In genomic region chr1:177800386-177801058, GRCh38 we compare ENCODE assay signal across 10 cellular contexts.
A peak's percentile ranks its signal among the peaks of the same experiment; 100 is the strongest.
DNase-seq lines count a peak whose midpoint lies in the region; ATAC-seq and TF ChIP-seq lines count a peak whose summit lies in the region.
"Had no signal": no experiment of that assay in that cellular context is flagged by ENCODE, and none has a peak within 500 bp of the region (broad histone marks: within the 10 kb centered on the region; RNA-seq: fewer than 3 reads in every experiment).

No MANE protein-coding gene starts in this region.

- no peaks in the 10 kb centered on the region for H3K79me2 ChIP-seq in mammary epithelial cell (ENCODE audit: insufficient read depth, low read length)

- peaks cover 6% of the 10 kb centered on the region for H3K27me3 Mint-ChIP-seq in WTC11 (ENCODE audit: low read depth)

- no peak overlapping the region for H2AFZ ChIP-seq in mammary epithelial cell (ENCODE audit: low read depth, low read length)

- H3K4me2 ChIP-seq in mammary epithelial cell (ENCODE audit: insufficient read depth, low read depth, low read length): no peak overlapping the region

- H3K27ac ChIP-seq in mammary epithelial cell (ENCODE audit: insufficient read depth, low read depth, low read length): no peak overlapping the region
- H3K27ac ChIP-seq: thyroid gland had no signal

- no peaks in the 10 kb centered on the region for H4K20me1 ChIP-seq in mammary epithelial cell (ENCODE audit: insufficient read depth, low read length)

- BruUV-seq in mammary epithelial cell (replicated peaks; lab: Mats Ljungman, UMichigan): no TSS peak

- intact Hi-C loops in mammary epithelial cell (cut with micrococcal nuclease): loop anchor here (2.0 kb wide), 3 partner anchors 48 to 146 kb away; no protein-coding TSS in a partner anchor
- intact Hi-C loops in head of caudate nucleus (cut with DNase I): no loop called here

- peaks cover 22% of the 10 kb centered on the region for H3K4me1 ChIP-seq in mammary epithelial cell (ENCODE audit: insufficient read depth, low read length)

- POLR2A ChIA-PET in WTC11 (lab: Charles Lee): no interaction called here

- peaks cover 35% of the 10 kb centered on the region for H3K4me1 Mint-ChIP-seq in WTC11
- H3K4me1 Mint-ChIP-seq: activated naive CD8-positive, alpha-beta T cell treated with anti-CD3 and anti-CD28 coated beads for 36 hours had no signal

- H3K27ac Mint-ChIP-seq in WTC11: no peak overlapping the region
- H3K27ac Mint-ChIP-seq: activated naive CD8-positive, alpha-beta T cell treated with anti-CD3 and anti-CD28 coated beads for 36 hours had no signal

- H3K9me3 ChIP-seq in mammary epithelial cell (replicated peaks; ENCODE audit: insufficient read depth, low read length): peaks cover 5% of the 10 kb centered on the region
- H3K9me3 ChIP-seq: thyroid gland had no signal

- in situ Hi-C loops in mammary epithelial cell (cut with MboI; ENCODE audit: low sequenced_read_pairs in 2 of 2): no loop called here

- peak; percentile 77 for ATAC-seq in GM21381 (IDR thresholded peaks at IDR 0.05; ENCODE audit: unreplicated experiment)
- no peak for ATAC-seq in GM21825 (IDR thresholded peaks at IDR 0.05; ENCODE audit: unreplicated experiment)
- ATAC-seq in WTC11: no peak

- 0% methylated on average over 1 of the region's 1 CpG for WGBS in mammary epithelial cell (ENCODE audit: low coverage, missing lambda C conversion rate)

- peaks cover 24% of the 10 kb centered on the region for H3K36me3 Mint-ChIP-seq in WTC11
- H3K36me3 Mint-ChIP-seq: activated naive CD8-positive, alpha-beta T cell treated with anti-CD3 and anti-CD28 coated beads for 36 hours had no signal

- no peaks in the 10 kb centered on the region for H3K27me3 ChIP-seq in mammary epithelial cell (ENCODE audit: insufficient read depth, low read length)
- H3K27me3 ChIP-seq: thyroid gland had no signal

- no peaks in the 10 kb centered on the region for H3K36me3 ChIP-seq in mammary epithelial cell (ENCODE audit: insufficient read depth, low read length)
- H3K36me3 ChIP-seq: thyroid gland had no signal

- TF ChIP-seq CTCF in mammary epithelial cell (conservative IDR thresholded peaks at IDR 0.05 in 1 of 2, IDR thresholded peaks at IDR 0.05 in 1 of 2; ENCODE audit: extremely low read depth in 1 of 2, insufficient read depth in 1 of 2, low read depth in 1 of 2, low read length in 2 of 2) (no peak), WTC11 (IDR thresholded peaks at IDR 0.05) (no peak)

- no peak overlapping the region for H3K9ac ChIP-seq in mammary epithelial cell (ENCODE audit: insufficient read depth, low read length)

- CTCF ChIA-PET in mammary epithelial cell (lab: Charles Lee; ENCODE audit: low non-redundant PET): interaction anchor here (0.6 kb wide), 1 partner anchor 355 kb away, joined by 4 read pairs; no protein-coding TSS in a partner anchor
- CTCF ChIA-PET in WTC11 (lab: Charles Lee): no interaction called here

- H3K9me3 Mint-ChIP-seq in WTC11: peaks cover 38% of the 10 kb centered on the region

- DNase-seq in DMS53 (lab: John Stamatoyannopoulos, UW): peak; percentile 79
- DNase-seq in HK-2 (ENCODE audit: unreplicated experiment): peak; percentile 22
- DNase-seq in mammary epithelial cell: peak; percentile 86
- no peak for DNase-seq in T-helper 1 cell
- no peak for DNase-seq in WTC11 (ENCODE audit: low spot score)
- DNase-seq in head of caudate nucleus: no peak
- DNase-seq: activated naive CD8-positive, alpha-beta T cell treated with anti-CD3 and anti-CD28 coated beads for 36 hours; thyroid gland had no signal

- dilution Hi-C loops in mammary epithelial cell (cut with HindIII; ENCODE audit: low sequenced_read_pairs): no loop called here

- H3K4me3 ChIP-seq in mammary epithelial cell (replicated peaks in 1 of 3; ENCODE audit: insufficient read depth in 1 of 3, low read depth in 2 of 3, low read length in 3 of 3): no peak overlapping the region
- H3K4me3 ChIP-seq: thyroid gland had no signal

- no peak overlapping the region for H3K4me3 Mint-ChIP-seq in WTC11
- H3K4me3 Mint-ChIP-seq: activated naive CD8-positive, alpha-beta T cell treated with anti-CD3 and anti-CD28 coated beads for 36 hours had no signal

TF ChIP-seq in WTC11, 78 proteins besides CTCF, POLR2A, EP300 and RAD21 (continues in another document):
- no peak for TF ChIP-seq E2F5 (CRISPR knock-in tag; IDR thresholded peaks at IDR 0.05)
- no peak for TF ChIP-seq USF1 (CRISPR knock-in tag; IDR thresholded peaks at IDR 0.05)
- TF ChIP-seq ZNF263 (CRISPR knock-in tag; IDR thresholded peaks at IDR 0.05; ENCODE audit: low read depth): no peak
- no peak for TF ChIP-seq SMAD4 (CRISPR knock-in tag; IDR thresholded peaks at IDR 0.05)
- no peak for TF ChIP-seq TEAD1 (CRISPR knock-in tag; IDR thresholded peaks at IDR 0.05)
- no peak for TF ChIP-seq ETV6 (CRISPR knock-in tag; IDR thresholded peaks at IDR 0.05)
- no peak for TF ChIP-seq SMAD3 (CRISPR knock-in tag; IDR thresholded peaks at IDR 0.05; ENCODE audit: borderline replicate concordance)
- TF ChIP-seq NR1H2 (CRISPR knock-in tag; IDR thresholded peaks at IDR 0.05): no peak
- TF ChIP-seq SP1 (CRISPR knock-in tag; conservative IDR thresholded peaks at IDR 0.05): no peak
- TF ChIP-seq E2F4 (CRISPR knock-in tag; IDR thresholded peaks at IDR 0.05; ENCODE audit: borderline replicate concordance, low read depth): no peak
- TF ChIP-seq HMGA2 (CRISPR knock-in tag; IDR thresholded peaks at IDR 0.05): no peak
- no peak for TF ChIP-seq ZNF232 (CRISPR knock-in tag; IDR thresholded peaks at IDR 0.05)
- TF ChIP-seq ARID4B (CRISPR knock-in tag; IDR thresholded peaks at IDR 0.05; ENCODE audit: borderline replicate concordance): no peak
- TF ChIP-seq TEAD4 (CRISPR knock-in tag; IDR thresholded peaks at IDR 0.05): no peak
- TF ChIP-seq JUN (CRISPR knock-in tag; IDR thresholded peaks at IDR 0.05): no peak
- no peak for TF ChIP-seq KAT7 (CRISPR knock-in tag; IDR thresholded peaks at IDR 0.05; ENCODE audit: borderline replicate concordance)

Comparison
In these comparisons a context has a peak if more than half of its experiments do, and no peak if none do; other contexts are left out.
1. DNase-seq: peak in DMS53 (single experiment), HK-2 (single experiment) and mammary epithelial cell (single experiment); none in T-helper 1 cell (0 of 5), WTC11 (single experiment) and head of caudate nucleus (0 of 42).